8 cellular contexts compared by ENCODE assay signal in the genomic region with DNA sequence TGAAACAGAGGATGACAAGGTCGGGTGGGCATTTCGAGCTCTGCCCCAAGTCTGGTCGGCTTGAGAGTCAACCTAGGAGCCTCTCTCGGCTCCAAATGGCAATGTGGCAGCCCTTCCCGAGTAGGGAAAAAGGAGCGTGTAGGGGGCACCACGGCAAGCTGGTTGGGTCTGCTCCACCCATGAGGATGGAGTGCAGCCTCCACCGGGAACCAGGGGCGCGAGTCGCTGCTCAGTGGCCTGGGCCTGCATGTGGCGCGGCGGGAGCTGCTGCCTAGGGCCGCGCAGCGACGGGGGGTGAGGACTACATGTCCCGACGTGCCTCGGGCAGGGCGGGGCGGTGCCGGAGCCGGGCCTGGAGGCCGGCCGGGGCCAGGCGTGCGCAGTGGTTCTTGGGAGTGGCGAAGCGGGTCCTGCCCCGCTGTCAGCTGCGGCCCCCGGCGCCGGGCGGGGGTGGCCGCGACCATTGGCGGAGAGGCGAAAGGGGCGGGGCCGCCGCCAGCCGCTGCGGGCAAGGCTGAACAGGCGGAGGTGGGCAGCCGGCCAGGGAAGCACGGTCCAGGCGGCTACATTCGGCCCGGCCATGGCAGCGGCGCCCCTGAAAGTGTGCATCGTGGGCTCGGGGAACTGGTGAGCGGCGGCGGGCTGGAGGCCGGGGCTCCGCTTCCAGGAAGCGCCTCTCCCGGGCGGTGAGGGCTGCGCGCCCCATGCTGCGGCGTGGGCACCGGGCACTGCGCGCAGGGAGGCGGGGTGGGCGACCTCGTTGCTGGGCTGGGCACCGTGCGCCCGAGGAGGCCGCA. TPM values are rescaled to one million over a fixed set of nuclear protein-coding genes. Genes with fewer than 3 reads are reported as not detected.
DNase-seq lines count a peak whose midpoint lies in the region; ATAC-seq, FAIRE-seq and TF ChIP-seq lines count a peak whose summit lies in the region.

A gene (plus strand): TSS at position 489 of the 797 bp plus-strand sequence. CDS start 92 bp downstream, at position 581.

- dilution Hi-C loops in keratinocyte (cut with MboI; ENCODE audit: extremely low pct_ligation_motif_present, low sequenced_read_pairs): no loop called here

- ATAC-seq in GM19035 (IDR thresholded peaks at IDR 0.05; ENCODE audit: unreplicated experiment) (peak; percentile 99), HG03354 (IDR thresholded peaks at IDR 0.05; ENCODE audit: poor library complexity, severe bottlenecking, unreplicated experiment) (peak; percentile 100)

- H3K36me3 ChIP-seq in keratinocyte (ENCODE audit: control insufficient read depth in 2 of 2, extremely low read depth in 1 of 2, insufficient read depth in 2 of 2, low read length in 2 of 2): no peaks in the 10 kb centered on the region

- H3K9ac ChIP-seq in keratinocyte (ENCODE audit: control insufficient read depth, extremely low read depth, insufficient read depth, low read length): peak within 1 kb of the TSS; percentile 54

- no peaks in the 10 kb centered on the region for H3K27me3 ChIP-seq in keratinocyte (ENCODE audit: control insufficient read depth, extremely low read depth, insufficient read depth, low read length)

- H2AFZ ChIP-seq in keratinocyte (ENCODE audit: control insufficient read depth, low read length): peak within 1 kb of the TSS; percentile 97

- peaks cover 2% of the 10 kb centered on the region for H3K9me3 ChIP-seq in keratinocyte (ENCODE audit: control insufficient read depth, low read depth, low read length)

- H3K4me1 ChIP-seq in keratinocyte (ENCODE audit: control insufficient read depth, extremely low read depth, insufficient read depth, low read length): peaks cover 4% of the 10 kb centered on the region

- H3K79me2 ChIP-seq in keratinocyte (ENCODE audit: control insufficient read depth, insufficient read depth, low read length): no peaks in the 10 kb centered on the region

- FAIRE-seq in keratinocyte (lab: Jason Lieb, UNC): no peak

- H3K9me1 ChIP-seq in keratinocyte (ENCODE audit: control insufficient read depth, extremely low read depth, insufficient read depth, low read length): no peaks in the 10 kb centered on the region

- peak within 1 kb of the TSS; percentile 43 for H3K27ac ChIP-seq in keratinocyte (ENCODE audit: control insufficient read depth, insufficient read depth, low read length)

- DNase-seq in AG09309 (ENCODE audit: low read depth) (peak; percentile 59), NCI-H446 (lab: John Stamatoyannopoulos, UW) (peak; percentile 73 to 93), cerebellar cortex (ENCODE audit: low spot score) (peak; percentile 94), keratinocyte (ENCODE audit: low read depth, low spot score) (peak; percentile 53)
- peak; percentile 93 for DNase-seq in activated CD4-positive, CD25-positive, alpha-beta regulatory T cell treated with anti-CD3 and anti-CD28 coated beads, Interleukin-2, amount 50 U/mL, for 72 hours
- DNase-seq in stimulated activated CD4-positive, alpha-beta T cell treated with anti-CD3 and anti-CD28 coated beads, Interleukin-12 subunit alpha, Interleukin-12 subunit beta, amount 100 ng/mL, for 48 hours (ENCODE audit: low read depth in 2 of 3, low spot score in 1 of 3): peak; percentile 84 to 94 (median 89)

- H3K4me2 ChIP-seq in keratinocyte (ENCODE audit: control insufficient read depth, extremely low read depth, insufficient read depth, low read depth, low read length): peak within 1 kb of the TSS; percentile 86

- H3K4me3 ChIP-seq in AG09309 (ENCODE audit: control insufficient read depth, low read depth, low read length) (peak within 1 kb of the TSS; percentile 53), keratinocyte (ENCODE audit: control insufficient read depth in 2 of 3, extremely low read depth in 1 of 3, insufficient read depth in 2 of 3, low read depth in 1 of 3, low read length in 3 of 3) (peak within 1 kb of the TSS; percentile 49 to 76 (median 72))

- H4K20me1 ChIP-seq in keratinocyte (ENCODE audit: control insufficient read depth, extremely low read depth, insufficient read depth, low read length): no peaks in the 10 kb centered on the region

- no peak for TF ChIP-seq CTCF in AG09309 (IDR thresholded peaks at IDR 0.05; ENCODE audit: control insufficient read depth, insufficient read depth, low read depth, low read length, missing control alignments)
- no peak for TF ChIP-seq CTCF in keratinocyte (optimal IDR thresholded peaks at IDR 0.05 in 1 of 3, IDR thresholded peaks at IDR 0.05 in 1 of 3, conservative IDR thresholded peaks at IDR 0.05 in 1 of 3; ENCODE audit: extremely low read depth in 1 of 3, insufficient read depth in 2 of 3, low read length in 3 of 3)

RNA-seq across cellular contexts. Expression of the gene that starts here (rescaled TPM):
- polyA plus RNA-seq in keratinocyte: 2.5 to 4.5 TPM (median 3.4 TPM) in 3 replicates
- polyA plus RNA-seq in keratinocyte (2011; ENCODE audit: low read depth): 4.3 TPM
- 2.5 and 5.3 TPM in 2 replicates for polyA plus RNA-seq in keratinocyte (2011; cell fraction: cytosol; rRNA removed)
- 3.1 and 3.3 TPM in 2 replicates for polyA plus RNA-seq in keratinocyte (2011; cell fraction: nucleus; rRNA removed)
- polyA plus RNA-seq in keratinocyte (2012; ENCODE audit: low replicate concordance): 2.3 and 2.8 TPM in 2 replicates
- 0.98 to 6.1 TPM (median 3.5 TPM) in 3 replicates for polyA minus RNA-seq in keratinocyte
- polyA minus RNA-seq in keratinocyte (2011; cell fraction: cytosol; rRNA and poly(A)+ RNA removed): 3.5 TPM
- 2.0 and 3.8 TPM in 2 replicates for polyA minus RNA-seq in keratinocyte (2011; cell fraction: nucleus; rRNA and poly(A)+ RNA removed)

Comparison
In these comparisons a context has a peak if more than half of its experiments do, and no peak if none do; other contexts are left out.
1. Peak in every context shown above with its lines: DNase-seq, ATAC-seq, H3K4me3 ChIP-seq and H3K27ac ChIP-seq.